1 cellular context compared by ENCODE assay signal in genomic region chr4:2363056-2363719, GRCh38.
A peak's percentile ranks its signal among the peaks of the same experiment; 100 is the strongest.
TF ChIP-seq lines count a peak whose summit lies in the region.

No MANE protein-coding gene starts in this region.

TF ChIP-seq in HepG2, 621 proteins besides CTCF, POLR2A, EP300 and RAD21:
- 0 out of 2 replicates have a peak, but pooled peaks have one; percentile 34 for TF ChIP-seq ZNF747 (CRISPR knock-in tag; IDR thresholded peaks at IDR 0.05; ENCODE audit: borderline replicate concordance)
- peak; percentile 96 for TF ChIP-seq CEBPB (IDR thresholded peaks at IDR 0.05; ENCODE audit: borderline replicate concordance, low read depth, low read length)
- TF ChIP-seq RXRB (CRISPR knock-in tag; IDR thresholded peaks at IDR 0.05; ENCODE audit: borderline replicate concordance), result peak; percentile 24; the same call in 1 of the 2 replicates
- TF ChIP-seq ZNF687 (CRISPR knock-in tag; IDR thresholded peaks at IDR 0.05), result peak; percentile 53
- TF ChIP-seq USF2 (IDR thresholded peaks at IDR 0.05; ENCODE audit: low read depth, low read length), result peak; percentile 48; the same call in 1 of the 2 replicates
- peak; percentile 81; the same call in 1 of the 2 replicates for TF ChIP-seq USF2 (CRISPR knock-in tag; IDR thresholded peaks at IDR 0.05; ENCODE audit: borderline replicate concordance)
- TF ChIP-seq FOXC1 (CRISPR knock-in tag; IDR thresholded peaks at IDR 0.05; ENCODE audit: borderline replicate concordance), result peak; percentile 56; the same call in 1 of the 2 replicates
- peak; percentile 93 for TF ChIP-seq CEBPG (CRISPR knock-in tag; IDR thresholded peaks at IDR 0.05)
- TF ChIP-seq SOX6 (IDR thresholded peaks at IDR 0.05), result no peak
- TF ChIP-seq SOX6 (CRISPR knock-in tag; IDR thresholded peaks at IDR 0.05), result peak; percentile 28; the same call in 1 of the 2 replicates
- TF ChIP-seq PAF1 (CRISPR knock-in tag; IDR thresholded peaks at IDR 0.05), result no peak
- peak; percentile 49; the same call in 1 of the 2 replicates for TF ChIP-seq HIC2 (CRISPR knock-in tag; IDR thresholded peaks at IDR 0.05; ENCODE audit: low read depth)
- 0 out of 2 replicates have a peak, but pooled peaks have one; percentile 49 for TF ChIP-seq KDM5B (CRISPR knock-in tag; IDR thresholded peaks at IDR 0.05; ENCODE audit: borderline replicate concordance)
- peak; percentile 43; the same call in 1 of the 2 replicates for TF ChIP-seq MED1 (CRISPR knock-in tag; IDR thresholded peaks at IDR 0.05)
- TF ChIP-seq ELF3 (CRISPR knock-in tag; IDR thresholded peaks at IDR 0.05), result 0 out of 2 replicates have a peak, but pooled peaks have one; percentile 13
- TF ChIP-seq TEF (CRISPR knock-in tag; IDR thresholded peaks at IDR 0.05), result peak; percentile 55; the same call in 1 of the 2 replicates
- TF ChIP-seq NR2F6 (IDR thresholded peaks at IDR 0.05), result no peak
- 0 out of 2 replicates have a peak, but pooled peaks have one; percentile 26 for TF ChIP-seq NR2F6 (CRISPR knock-in tag; IDR thresholded peaks at IDR 0.05)
- 0 out of 2 replicates have a peak, but pooled peaks have one; percentile 16 for TF ChIP-seq ARID5B (CRISPR knock-in tag; IDR thresholded peaks at IDR 0.05)
- TF ChIP-seq ZNF136 (CRISPR knock-in tag; IDR thresholded peaks at IDR 0.05; ENCODE audit: low read depth), result no peak
- TF ChIP-seq HNF4A (CRISPR knock-in tag; IDR thresholded peaks at IDR 0.05), result 0 out of 2 replicates have a peak, but pooled peaks have one; percentile 12
- TF ChIP-seq SRSF4 (IDR thresholded peaks at IDR 0.05; ENCODE audit: low read depth, low read length, poor library complexity, severe bottlenecking), result no peak
- no peak for TF ChIP-seq ZNF280B (CRISPR knock-in tag; IDR thresholded peaks at IDR 0.05; ENCODE audit: borderline replicate concordance)
- TF ChIP-seq SALL1 (CRISPR knock-in tag; IDR thresholded peaks at IDR 0.05), result peak; percentile 21; the same call in 1 of the 2 replicates
- 0 out of 2 replicates have a peak, but pooled peaks have one; percentile 32 for TF ChIP-seq HDAC1 (CRISPR knock-in tag; IDR thresholded peaks at IDR 0.05)
- 0 out of 2 replicates have a peak, but pooled peaks have one; percentile 25 for TF ChIP-seq ZNF644 (CRISPR knock-in tag; IDR thresholded peaks at IDR 0.05; ENCODE audit: low read depth)
- 0 out of 2 replicates have a peak, but pooled peaks have one; percentile 20 for TF ChIP-seq ZNF317 (CRISPR knock-in tag; IDR thresholded peaks at IDR 0.05)
- TF ChIP-seq ZNF746 (CRISPR knock-in tag; IDR thresholded peaks at IDR 0.05), result no peak
- no peak for TF ChIP-seq NKX3-1 (CRISPR knock-in tag; IDR thresholded peaks at IDR 0.05)
- TF ChIP-seq PHF20 (CRISPR knock-in tag; IDR thresholded peaks at IDR 0.05), result no peak
- TF ChIP-seq ZNF710 (CRISPR knock-in tag; IDR thresholded peaks at IDR 0.05; ENCODE audit: borderline replicate concordance), result 0 out of 2 replicates have a peak, but pooled peaks have one; percentile 24
- TF ChIP-seq ZNF33B (CRISPR knock-in tag; IDR thresholded peaks at IDR 0.05), result no peak
- peak; percentile 67; the same call in 1 of the 2 replicates for TF ChIP-seq RAD51 (IDR thresholded peaks at IDR 0.05; ENCODE audit: borderline replicate concordance)
- peak; percentile 54; the same call in 1 of the 2 replicates for TF ChIP-seq ZNF788 (CRISPR knock-in tag; IDR thresholded peaks at IDR 0.05; ENCODE audit: borderline replicate concordance)
- peak; percentile 57 for TF ChIP-seq TBX2 (CRISPR knock-in tag; IDR thresholded peaks at IDR 0.05; ENCODE audit: borderline replicate concordance)
- TF ChIP-seq ZXDC (CRISPR knock-in tag; IDR thresholded peaks at IDR 0.05), result no peak
- peak; percentile 59; the same call in 1 of the 2 replicates for TF ChIP-seq ZNF121 (CRISPR knock-in tag; IDR thresholded peaks at IDR 0.05)
- TF ChIP-seq CAMTA2 (CRISPR knock-in tag; IDR thresholded peaks at IDR 0.05; ENCODE audit: borderline replicate concordance), result 0 out of 2 replicates have a peak, but pooled peaks have one; percentile 44
- TF ChIP-seq ZNF614 (CRISPR knock-in tag; IDR thresholded peaks at IDR 0.05; ENCODE audit: borderline replicate concordance), result peak; percentile 100
